19 cellular contexts compared by ENCODE assay signal in the genomic region with DNA sequence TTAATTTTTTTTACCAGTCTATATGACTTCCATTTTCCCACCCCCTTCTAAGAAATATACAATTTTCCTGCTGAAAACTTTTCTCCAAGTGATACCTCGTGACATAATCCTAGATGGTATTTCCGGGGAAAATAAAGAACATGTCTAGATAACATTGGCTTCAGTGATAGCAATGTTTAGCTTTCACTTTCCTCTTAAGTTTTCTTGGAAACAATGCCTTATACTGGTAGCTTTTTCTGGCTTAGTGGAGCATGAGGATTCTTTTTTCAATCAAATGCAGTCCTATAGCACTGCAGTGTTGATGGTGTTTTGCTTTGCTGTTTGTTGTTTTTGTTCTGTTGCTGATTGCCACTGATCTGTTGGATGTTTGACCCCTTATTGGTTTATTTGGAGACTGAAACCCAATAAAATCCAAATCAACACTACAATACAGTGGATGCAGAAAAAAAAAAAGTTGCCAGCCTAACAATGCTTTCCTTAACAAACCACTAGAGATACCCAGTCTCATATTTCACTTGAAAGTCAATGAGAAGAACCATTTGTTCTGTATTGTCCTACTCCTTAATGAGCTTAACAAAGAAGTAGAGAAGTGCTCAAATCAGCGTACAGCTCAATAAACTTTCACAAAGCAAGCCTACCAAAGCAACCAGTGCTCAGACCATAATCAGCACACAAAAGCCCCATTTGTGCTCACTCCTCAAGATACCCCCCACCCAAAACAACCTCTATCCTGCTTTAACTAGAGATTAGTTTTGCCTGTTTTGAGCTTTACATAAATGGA.
DNase-seq lines count a peak whose midpoint lies in the region; TF ChIP-seq lines count a peak whose summit lies in the region.
"Had no signal": no experiment of that assay in that cellular context is flagged by ENCODE, and none has a peak within 500 bp of the region (broad histone marks: within the 10 kb centered on the region; RNA-seq: fewer than 3 reads in every experiment).

No MANE protein-coding gene starts in this region.

- H3K36me3 Mint-ChIP-seq in osteocyte (ENCODE audit: unreplicated experiment), result no peaks in the 10 kb centered on the region
- H3K36me3 Mint-ChIP-seq: naive thymus-derived CD4-positive, alpha-beta T cell; stimulated activated memory B cell treated with anti-CD40 and anti-IgM and Interleukin-4, amounts not matched to agents 10 μg/mL and 1 μg/mL and 100 μg/mL, for 72 hours had no signal

- H3K9me3 Mint-ChIP-seq in osteocyte (ENCODE audit: unreplicated experiment), result no peaks in the 10 kb centered on the region
- H3K9me3 Mint-ChIP-seq: naive thymus-derived CD4-positive, alpha-beta T cell; stimulated activated memory B cell treated with anti-CD40 and anti-IgM and Interleukin-4, amounts not matched to agents 10 μg/mL and 1 μg/mL and 100 μg/mL, for 72 hours had no signal

- H3K27ac Mint-ChIP-seq in osteocyte (ENCODE audit: unreplicated experiment), result peak overlapping the region; percentile 54
- H3K27ac Mint-ChIP-seq: naive thymus-derived CD4-positive, alpha-beta T cell; stimulated activated memory B cell treated with anti-CD40 and anti-IgM and Interleukin-4, amounts not matched to agents 10 μg/mL and 1 μg/mL and 100 μg/mL, for 72 hours had no signal

- intact Hi-C loops in posterior cingulate gyrus (cut with DNase I), result no loop called here

- H3K27me3 Mint-ChIP-seq in osteocyte (ENCODE audit: unreplicated experiment), result no peaks in the 10 kb centered on the region

- TF ChIP-seq CTCF in fibroblast of villous mesenchyme (IDR thresholded peaks at IDR 0.05; ENCODE audit: insufficient read depth, low read depth, low read length) (no peak), osteocyte (IDR thresholded peaks at IDR 0.05) (no peak)

- no peak overlapping the region for H3K4me3 Mint-ChIP-seq in osteocyte (ENCODE audit: unreplicated experiment)
- H3K4me3 Mint-ChIP-seq: naive thymus-derived CD4-positive, alpha-beta T cell; stimulated activated memory B cell treated with anti-CD40 and anti-IgM and Interleukin-4, amounts not matched to agents 10 μg/mL and 1 μg/mL and 100 μg/mL, for 72 hours had no signal

- DNase-seq in NCI-H1417 (lab: John Stamatoyannopoulos, UW) (peak in 2 of 3 experiments; percentile 5 to 33), NCI-H1417 treated with DMSO at 0.1 percent for 48 hours (lab: John Stamatoyannopoulos, UW) (no peak), SK-MEL-5 (ENCODE audit: low read depth, low spot score) (peak; percentile 21), fibroblast of villous mesenchyme (ENCODE audit: low read depth) (peak; percentile 23), osteocyte (ENCODE audit: extremely low spot score, unreplicated experiment) (no peak), posterior cingulate gyrus (no peak), SW480 (ENCODE audit: low spot score) (no peak), DMS79 (lab: John Stamatoyannopoulos, UW) (no peak)
- DNase-seq: C1 segment of cervical spinal cord; central memory CD4-positive, alpha-beta T cell; effector memory CD4-positive, alpha-beta T cell; HCEC 1CT; Kasumi-1; naive thymus-derived CD4-positive, alpha-beta T cell; NCI-H446; Right ventricle myocardium superior; stimulated activated CD4-positive, alpha-beta T cell treated with anti-CD3 and anti-CD28 coated beads, Interleukin-12 subunit alpha, Interleukin-12 subunit beta, amount 100 ng/mL, for 4 hours; thyroid gland had no signal

- no peak overlapping the region for H3K4me3 ChIP-seq in fibroblast of villous mesenchyme (ENCODE audit: low read depth, low read length)
- H3K4me3 ChIP-seq: thyroid gland had no signal

- in situ Hi-C loops in SK-MEL-5 (cut with HindIII; ENCODE audit: low pct_unique_long_range_greater_than_20kb, low sequenced_read_pairs), result no loop called here

- peaks cover 46% of the 10 kb centered on the region for H3K4me1 Mint-ChIP-seq in osteocyte (ENCODE audit: unreplicated experiment)
- H3K4me1 Mint-ChIP-seq: stimulated activated memory B cell treated with anti-CD40 and anti-IgM and Interleukin-4, amounts not matched to agents 10 μg/mL and 1 μg/mL and 100 μg/mL, for 72 hours had no signal

Comparison
In these comparisons a context has a peak if more than half of its experiments do, and no peak if none do; other contexts are left out.
1. DNase-seq: peak in NCI-H1417 (2 of 3), SK-MEL-5 (single experiment) and fibroblast of villous mesenchyme (single experiment); none in NCI-H1417 treated with DMSO at 0.1 percent for 48 hours (single experiment), osteocyte (single experiment), posterior cingulate gyrus (0 of 10), SW480 (single experiment) and DMS79 (single experiment).